Comparison of ENCODE assay signal across 17 cellular contexts in the genomic region with DNA sequence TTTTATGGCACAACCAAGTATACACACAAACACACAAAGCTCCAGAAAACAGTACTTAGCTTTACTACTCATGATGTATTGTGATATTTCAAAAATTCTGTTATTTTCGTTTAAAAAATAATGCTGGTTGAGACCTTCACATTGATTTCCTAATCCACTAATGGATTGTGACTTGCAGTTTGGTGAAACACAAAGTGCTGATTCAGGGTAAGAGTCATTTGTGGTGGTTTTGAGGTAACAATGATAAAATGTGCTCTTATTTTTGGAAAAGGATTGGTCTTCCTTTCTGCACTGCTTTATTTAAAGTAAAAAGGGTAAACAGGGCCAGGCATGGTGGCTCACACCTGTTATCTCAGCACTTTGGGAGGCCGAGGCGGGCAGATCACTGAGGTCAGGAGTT. TPM values are rescaled to one million over a fixed set of nuclear protein-coding genes. Genes with fewer than 3 reads are reported as not detected.
DNase-seq lines count a peak whose midpoint lies in the region; ATAC-seq and TF ChIP-seq lines count a peak whose summit lies in the region.
"Had no signal": no experiment of that assay in that cellular context is flagged by ENCODE, and none has a peak within 500 bp of the region (broad histone marks: within the 10 kb centered on the region; RNA-seq: fewer than 3 reads in every experiment).

No MANE protein-coding gene starts in this region.

- H3K79me2 ChIP-seq in DND-41 (ENCODE audit: insufficient read depth, low read length), result peaks cover 70% of the 10 kb centered on the region

- TF ChIP-seq CTCF in DND-41 (IDR thresholded peaks at IDR 0.05; ENCODE audit: borderline replicate concordance, extremely low read depth, low read length, poor library complexity, severe bottlenecking), result no peak

- H3K4me1 ChIP-seq in CD4-positive, CD25-positive, alpha-beta regulatory T cell (ENCODE audit: control insufficient read depth, insufficient read depth, low read length, poor library complexity, severe bottlenecking), result peaks cover 26% of the 10 kb centered on the region
- peaks cover 40% of the 10 kb centered on the region for H3K4me1 ChIP-seq in DND-41 (ENCODE audit: insufficient read depth, low read length)

- H3K9ac ChIP-seq in DND-41 (ENCODE audit: low read depth, low read length), result no peak overlapping the region

- H3K36me3 Mint-ChIP-seq in CD4-positive, CD25-positive, alpha-beta regulatory T cell, result no peaks in the 10 kb centered on the region
- peaks cover 14% of the 10 kb centered on the region for H3K36me3 Mint-ChIP-seq in activated CD8-positive, alpha-beta T cell treated with anti-CD3 and anti-CD28 coated beads, Interleukin-2, amount 10 ng/mL, durations not matched to agents 7 days and 5 days (ENCODE audit: low read depth)
- peaks cover 0 to 45% (median 1%) of the 10 kb centered on the region in 3 donors for H3K36me3 Mint-ChIP-seq in naive thymus-derived CD8-positive, alpha-beta T cell

- ATAC-seq in CD4-positive, CD25-positive, alpha-beta regulatory T cell (ENCODE audit: low read depth in 2 of 2), result no peak
- ATAC-seq in DND-41 (ENCODE audit: insufficient read depth, low read depth), result no peak
- no peak for ATAC-seq in activated CD8-positive, alpha-beta T cell treated with anti-CD3 and anti-CD28 coated beads, Interleukin-2, amount 10 ng/mL, durations not matched to agents 7 days and 5 days
- no peak for ATAC-seq in naive thymus-derived CD8-positive, alpha-beta T cell
- no peak for ATAC-seq in GM21717 (IDR thresholded peaks at IDR 0.05; ENCODE audit: unreplicated experiment)
- ATAC-seq in HG02623 (IDR thresholded peaks at IDR 0.05; ENCODE audit: unreplicated experiment), result no peak

- POLR2A ChIA-PET in activated CD8-positive, alpha-beta T cell treated with anti-CD3 and anti-CD28 coated beads, Interleukin-2, amount 10 ng/mL, durations not matched to agents 7 days and 5 days (lab: Charles Lee), result interaction anchor here (0.6 kb wide), 1 partner anchor 378 kb away, joined by 3 read pairs; no protein-coding TSS in a partner anchor
- POLR2A ChIA-PET in naive thymus-derived CD8-positive, alpha-beta T cell (lab: Charles Lee), result interaction anchor here (1.9 kb wide), 1 partner anchor 284 kb away, joined by 6 read pairs; a partner anchor contains a TSS

- peaks cover 0 to 1% (median 0%) of the 10 kb centered on the region in 7 donors for H3K9me3 Mint-ChIP-seq in CD4-positive, CD25-positive, alpha-beta regulatory T cell
- no peaks in the 10 kb centered on the region for H3K9me3 Mint-ChIP-seq in activated CD8-positive, alpha-beta T cell treated with anti-CD3 and anti-CD28 coated beads, Interleukin-2, amount 10 ng/mL, durations not matched to agents 7 days and 5 days (ENCODE audit: insufficient read depth)
- no peaks in the 10 kb centered on the region for H3K9me3 Mint-ChIP-seq in naive thymus-derived CD8-positive, alpha-beta T cell

- peak overlapping the region; percentile 43 to 94 (median 72) for H3K4me3 Mint-ChIP-seq in CD4-positive, CD25-positive, alpha-beta regulatory T cell
- H3K4me3 Mint-ChIP-seq in activated CD8-positive, alpha-beta T cell treated with anti-CD3 and anti-CD28 coated beads, Interleukin-2, amount 10 ng/mL, durations not matched to agents 7 days and 5 days, result peak overlapping the region; percentile 50
- H3K4me3 Mint-ChIP-seq in naive thymus-derived CD8-positive, alpha-beta T cell, result peak overlapping the region; percentile 36 to 83 (median 62)
- H3K4me3 Mint-ChIP-seq: CD14-positive monocyte had no signal

- H3K4me2 ChIP-seq in DND-41 (ENCODE audit: insufficient read depth, low read length), result peak overlapping the region; percentile 76

- peaks cover 31% of the 10 kb centered on the region for H4K20me1 ChIP-seq in DND-41 (ENCODE audit: insufficient read depth, low read length)

- peak overlapping the region in 1 of 3 donors; percentile 72 for H3K27ac Mint-ChIP-seq in CD4-positive, CD25-positive, alpha-beta regulatory T cell
- no peak overlapping the region for H3K27ac Mint-ChIP-seq in activated CD8-positive, alpha-beta T cell treated with anti-CD3 and anti-CD28 coated beads, Interleukin-2, amount 10 ng/mL, durations not matched to agents 7 days and 5 days
- H3K27ac Mint-ChIP-seq in naive thymus-derived CD8-positive, alpha-beta T cell, result peak overlapping the region in 4 of 10 donors; percentile 9 to 56 (median 36)

- H3K4me1 Mint-ChIP-seq in CD4-positive, CD25-positive, alpha-beta regulatory T cell, result peaks cover 27 to 61% (median 45%) of the 10 kb centered on the region in 4 donors
- H3K4me1 Mint-ChIP-seq in activated CD8-positive, alpha-beta T cell treated with anti-CD3 and anti-CD28 coated beads, Interleukin-2, amount 10 ng/mL, durations not matched to agents 7 days and 5 days (ENCODE audit: low read depth), result peaks cover 28% of the 10 kb centered on the region
- H3K4me1 Mint-ChIP-seq in naive thymus-derived CD8-positive, alpha-beta T cell, result peaks cover 21 to 53% (median 40%) of the 10 kb centered on the region in 4 donors

- no peak overlapping the region for H3K27ac ChIP-seq in CD4-positive, CD25-positive, alpha-beta regulatory T cell (ENCODE audit: insufficient read depth, low read length, poor library complexity, severe bottlenecking)
- H3K27ac ChIP-seq in DND-41 (ENCODE audit: low read length), result no peak overlapping the region
- H3K27ac ChIP-seq: ascending aorta, right atrium auricular region, tibial artery had no signal

- H3K27me3 ChIP-seq in CD4-positive, CD25-positive, alpha-beta regulatory T cell (ENCODE audit: control insufficient read depth, insufficient read depth, low read length), result no peaks in the 10 kb centered on the region
- no peaks in the 10 kb centered on the region for H3K27me3 ChIP-seq in DND-41 (ENCODE audit: insufficient read depth, low read length, poor library complexity)
- H3K27me3 ChIP-seq: ascending aorta, right atrium auricular region, tibial artery had no signal

- CTCF ChIA-PET in activated CD8-positive, alpha-beta T cell treated with anti-CD3 and anti-CD28 coated beads, Interleukin-2, amount 10 ng/mL, durations not matched to agents 7 days and 5 days (lab: Charles Lee), result interaction anchor here (0.8 to 2.1 kb wide), 3 partner anchors 35 to 284 kb away, joined by 3 to 12 read pairs (median 3); a partner anchor contains a TSS

- no peak for DNase-seq in CD4-positive, CD25-positive, alpha-beta regulatory T cell
- DNase-seq in DND-41 (no peak), inferior parietal cortex (ENCODE audit: extremely low spot score) (no peak)
- DNase-seq in activated CD8-positive, alpha-beta T cell treated with anti-CD3 and anti-CD28 coated beads, Interleukin-2, amount 10 ng/mL, durations not matched to agents 7 days and 5 days, result no peak
- DNase-seq in naive thymus-derived CD8-positive, alpha-beta T cell, result no peak
- DNase-seq: erythroblast; glutamatergic neuron; NCI-H2171; SHP77; stimulated activated CD4-positive, alpha-beta T cell treated with anti-CD3 and anti-CD28 coated beads, Interleukin-1b, Interleukin-23, amount 100 ng/mL, for 48 hours; stimulated activated CD8-positive, alpha-beta memory T cell treated with anti-CD3 and anti-CD28 coated beads, Interleukin-4, amount 100 ng/mL, for 48 hours; tibial artery had no signal

- H2AFZ ChIP-seq in DND-41 (ENCODE audit: low read depth, low read length), result no peak overlapping the region

- H3K9me3 ChIP-seq in CD4-positive, CD25-positive, alpha-beta regulatory T cell (ENCODE audit: control insufficient read depth in 2 of 2, low read length in 2 of 2), result no peaks in the 10 kb centered on the region
- no peaks in the 10 kb centered on the region for H3K9me3 ChIP-seq in DND-41 (ENCODE audit: insufficient read depth, low read length, severe bottlenecking)
- H3K9me3 ChIP-seq: ascending aorta, right atrium auricular region, tibial artery had no signal

- no peaks in the 10 kb centered on the region for H3K27me3 Mint-ChIP-seq in CD4-positive, CD25-positive, alpha-beta regulatory T cell
- no peaks in the 10 kb centered on the region for H3K27me3 Mint-ChIP-seq in activated CD8-positive, alpha-beta T cell treated with anti-CD3 and anti-CD28 coated beads, Interleukin-2, amount 10 ng/mL, durations not matched to agents 7 days and 5 days (ENCODE audit: low read depth)
- H3K27me3 Mint-ChIP-seq in naive thymus-derived CD8-positive, alpha-beta T cell, result peaks cover 0 to 2% (median 0%) of the 10 kb centered on the region in 5 donors

- peak overlapping the region; percentile 21 for H3K4me3 ChIP-seq in CD4-positive, CD25-positive, alpha-beta regulatory T cell (ENCODE audit: low read depth, low read length)
- H3K4me3 ChIP-seq in DND-41 (ENCODE audit: low read depth in 1 of 2, low read length in 2 of 2), result peak overlapping the region in 1 of 2 experiments; percentile 37; a peak in 2 of 4 replicates
- H3K4me3 ChIP-seq: right atrium auricular region had no signal

- H3K36me3 ChIP-seq in CD4-positive, CD25-positive, alpha-beta regulatory T cell (ENCODE audit: control insufficient read depth, insufficient read depth, low read length), result peaks cover 31% of the 10 kb centered on the region
- H3K36me3 ChIP-seq in DND-41 (ENCODE audit: insufficient read depth, low read length), result peaks cover 47% of the 10 kb centered on the region

RNA-seq across cellular contexts. Expression of a gene that starts 1.9 kb away (rescaled TPM):
- 18.0 TPM for total RNA-seq in CD4-positive, CD25-positive, alpha-beta regulatory T cell
- polyA plus RNA-seq in CD4-positive, CD25-positive, alpha-beta regulatory T cell, result 10 to 100 TPM; 46.4 to 58.3 (median 50.3) TPM
- total RNA-seq in activated CD8-positive, alpha-beta T cell treated with anti-CD3 and anti-CD28 coated beads, Interleukin-2, amount 10 ng/mL, durations not matched to agents 7 days and 5 days, result 10 to 100 TPM; 20.5 to 22.7 TPM
- 10 to 100 TPM; 24.8 to 25.7 TPM for total RNA-seq in naive thymus-derived CD8-positive, alpha-beta T cell
- 10 to 100 TPM; 32.8 to 47.7 (median 41.5) TPM for polyA plus RNA-seq in naive thymus-derived CD8-positive, alpha-beta T cell
